9 cellular contexts compared by ENCODE assay signal in the genomic region with DNA sequence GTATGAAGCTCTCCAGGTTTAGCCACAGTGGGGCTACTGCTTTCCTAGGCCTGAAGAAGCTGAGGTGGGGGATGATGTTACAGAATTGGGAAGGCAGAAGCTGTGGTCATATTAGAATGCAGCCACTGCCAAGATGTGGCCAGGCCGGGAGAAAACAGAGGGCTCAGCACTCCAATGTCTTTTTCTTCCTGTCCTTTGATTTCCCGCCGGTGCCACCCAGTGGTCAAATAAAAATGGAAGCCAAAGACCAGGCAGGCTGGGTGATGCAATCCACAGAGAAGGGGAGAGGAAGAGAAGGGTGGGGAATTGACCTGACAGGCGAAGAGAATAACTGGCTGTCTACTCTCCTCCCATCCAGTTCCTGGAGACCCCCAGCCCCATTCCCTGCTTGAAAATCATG.
A peak's percentile ranks its signal among the peaks of the same experiment; 100 is the strongest.
DNase-seq lines count a peak whose midpoint lies in the region; ATAC-seq and TF ChIP-seq lines count a peak whose summit lies in the region.
"Had no signal": no experiment of that assay in that cellular context is flagged by ENCODE, and none has a peak within 500 bp of the region (broad histone marks: within the 10 kb centered on the region; RNA-seq: fewer than 3 reads in every experiment).

No MANE protein-coding gene starts in this region.

- H3K27me3 Mint-ChIP-seq in activated CD4-positive, alpha-beta T cell treated with anti-CD3 and anti-CD28 coated beads, Interleukin-2, amount 10 ng/mL, durations not matched to agents 7 days and 5 days = peaks cover 6% of the 10 kb centered on the region

- H3K4me1 Mint-ChIP-seq in activated CD4-positive, alpha-beta T cell treated with anti-CD3 and anti-CD28 coated beads, Interleukin-2, amount 10 ng/mL, durations not matched to agents 7 days and 5 days = no peaks in the 10 kb centered on the region

- no peak overlapping the region for H3K4me3 Mint-ChIP-seq in activated CD4-positive, alpha-beta T cell treated with anti-CD3 and anti-CD28 coated beads, Interleukin-2, amount 10 ng/mL, durations not matched to agents 7 days and 5 days

- H3K27ac Mint-ChIP-seq in activated CD4-positive, alpha-beta T cell treated with anti-CD3 and anti-CD28 coated beads, Interleukin-2, amount 10 ng/mL, durations not matched to agents 7 days and 5 days = no peak overlapping the region

- intact Hi-C loops in mucosa of descending colon (cut with DNase I, micrococcal nuclease) = no loop called here

- TF ChIP-seq CTCF in mucosa of descending colon (IDR thresholded peaks at IDR 0.05) = no peak

- no peaks in the 10 kb centered on the region for H3K27me3 ChIP-seq in HUES6 (ENCODE audit: control insufficient read depth, insufficient read depth, low read length)
- peaks cover 7% of the 10 kb centered on the region for H3K27me3 ChIP-seq in adipocyte (replicated peaks; ENCODE audit: control insufficient read depth, insufficient read depth, low read length)
- H3K27me3 ChIP-seq: BLaER1 had no signal

- no peaks in the 10 kb centered on the region for H3K36me3 ChIP-seq in HUES6 (ENCODE audit: control insufficient read depth, insufficient read depth, low read length)
- H3K36me3 ChIP-seq in adipocyte (ENCODE audit: control insufficient read depth, insufficient read depth, low read length, severe bottlenecking) = no peaks in the 10 kb centered on the region
- H3K36me3 ChIP-seq in mucosa of descending colon (ENCODE audit: low read depth) = no peaks in the 10 kb centered on the region
- H3K36me3 ChIP-seq: BLaER1 had no signal

- DNase-seq in NCI-H2081 (lab: John Stamatoyannopoulos, UW) (peak; percentile 50 to 65), NCI-H2081 treated with DMSO at 0.1 percent for 48 hours (lab: John Stamatoyannopoulos, UW) (no peak), adipocyte (ENCODE audit: low read depth) (peak; percentile 4), mucosa of descending colon (peak in 1 of 3 donors; percentile 19), NCI-H510A treated with DMSO at 0.1 percent for 48 hours (lab: John Stamatoyannopoulos, UW) (no peak)
- no peak for DNase-seq in activated CD4-positive, alpha-beta T cell treated with anti-CD3 and anti-CD28 coated beads, Interleukin-2, amount 10 ng/mL, durations not matched to agents 7 days and 5 days

- peak; percentile 38 for ATAC-seq in mucosa of descending colon
- ATAC-seq in HG03175 (IDR thresholded peaks at IDR 0.05; ENCODE audit: unreplicated experiment) = no peak

- H3K27ac ChIP-seq in HUES6 (ENCODE audit: low read depth, low read length) = peak overlapping the region; percentile 53; the same call in 1 of the 2 replicates
- H3K27ac ChIP-seq: BLaER1 had no signal

- no peak overlapping the region for H3K9ac ChIP-seq in HUES6 (ENCODE audit: low read length)
- no peak overlapping the region for H3K9ac ChIP-seq in adipocyte (ENCODE audit: low read length)
- H3K9ac ChIP-seq: BLaER1 had no signal

- no peaks in the 10 kb centered on the region for H3K9me3 Mint-ChIP-seq in activated CD4-positive, alpha-beta T cell treated with anti-CD3 and anti-CD28 coated beads, Interleukin-2, amount 10 ng/mL, durations not matched to agents 7 days and 5 days

- POLR2A ChIA-PET in activated CD4-positive, alpha-beta T cell treated with anti-CD3 and anti-CD28 coated beads, Interleukin-2, amount 10 ng/mL, durations not matched to agents 7 days and 5 days (lab: Charles Lee) = no interaction called here

- H3K4me1 ChIP-seq in HUES6 (ENCODE audit: control insufficient read depth, insufficient read depth, low read length) (peaks cover 17% of the 10 kb centered on the region), adipocyte (ENCODE audit: control insufficient read depth, insufficient read depth, low read length) (peaks cover 11% of the 10 kb centered on the region), mucosa of descending colon (ENCODE audit: low read depth) (no peaks in the 10 kb centered on the region)
- H3K4me1 ChIP-seq: BLaER1 had no signal

- no peaks in the 10 kb centered on the region for H3K36me3 Mint-ChIP-seq in activated CD4-positive, alpha-beta T cell treated with anti-CD3 and anti-CD28 coated beads, Interleukin-2, amount 10 ng/mL, durations not matched to agents 7 days and 5 days (ENCODE audit: low read depth)

- no peak overlapping the region for H3K4me3 ChIP-seq in HUES6 (ENCODE audit: low read depth, low read length)
- H3K4me3 ChIP-seq in adipocyte (ENCODE audit: low read length) = no peak overlapping the region
- no peak overlapping the region for H3K4me3 ChIP-seq in mucosa of descending colon
- H3K4me3 ChIP-seq: BLaER1 had no signal

- H3K9me3 ChIP-seq in HUES6 (ENCODE audit: control insufficient read depth, insufficient read depth, low read depth, low read length) (no peaks in the 10 kb centered on the region), adipocyte (ENCODE audit: control insufficient read depth, low read length) (no peaks in the 10 kb centered on the region), mucosa of descending colon (no peaks in the 10 kb centered on the region)
- H3K9me3 ChIP-seq: BLaER1 had no signal

- CTCF ChIA-PET in activated CD4-positive, alpha-beta T cell treated with anti-CD3 and anti-CD28 coated beads, Interleukin-2, amount 10 ng/mL, durations not matched to agents 7 days and 5 days (lab: Charles Lee) = no interaction called here

Comparison
In these comparisons a context has a peak if more than half of its experiments do, and no peak if none do; other contexts are left out.
1. DNase-seq: peak in NCI-H2081 (2 of 2) and adipocyte (single experiment); none in NCI-H2081 treated with DMSO at 0.1 percent for 48 hours (single experiment), activated CD4-positive, alpha-beta T cell treated with anti-CD3 and anti-CD28 coated beads, Interleukin-2, amount 10 ng/mL, durations not matched to agents 7 days and 5 days (single experiment) and NCI-H510A treated with DMSO at 0.1 percent for 48 hours (single experiment).